Comparison of ENCODE assay signal across 1 cellular context in genomic region chr6:131640576-131640975, GRCh38.
TF ChIP-seq lines count a peak whose summit lies in the region.

No MANE protein-coding gene starts in this region.

TF ChIP-seq in K562, 482 proteins besides CTCF, POLR2A, EP300 and RAD21 (continued from another document and continues in another):
- TF ChIP-seq ZBTB12 (CRISPR knock-in tag; IDR thresholded peaks at IDR 0.05): no peak
- TF ChIP-seq MAFG (tag; conservative IDR thresholded peaks at IDR 0.05): peak; percentile 66
- TF ChIP-seq ARID2 (IDR thresholded peaks at IDR 0.05): no peak
- TF ChIP-seq MNT (conservative IDR thresholded peaks at IDR 0.05): peak in 1 of 2 experiments; percentile 31; a peak in 1 of 4 replicates
- TF ChIP-seq HMGN3 (IDR thresholded peaks at IDR 0.05; ENCODE audit: borderline replicate concordance, extremely low read depth, insufficient read length, low read depth, low read length): no peak
- TF ChIP-seq BCLAF1 (IDR thresholded peaks at IDR 0.05; ENCODE audit: borderline replicate concordance in 1 of 2, control insufficient read depth in 1 of 2, low read depth in 2 of 2, low read length in 1 of 2): no peak
- peak; percentile 65 for TF ChIP-seq SMARCE1 (IDR thresholded peaks at IDR 0.05)
- no peak for TF ChIP-seq GATAD2A (IDR thresholded peaks at IDR 0.05)
- TF ChIP-seq ZNF79 (CRISPR knock-in tag; IDR thresholded peaks at IDR 0.05; ENCODE audit: low read depth): no peak
- peak; percentile 51; the same call in 1 of the 2 replicates for TF ChIP-seq ZKSCAN8 (CRISPR knock-in tag; IDR thresholded peaks at IDR 0.05)
- TF ChIP-seq GABPB2 (CRISPR knock-in tag; conservative IDR thresholded peaks at IDR 0.05): no peak
- TF ChIP-seq NR2F6 (CRISPR knock-in tag; IDR thresholded peaks at IDR 0.05): no peak
- TF ChIP-seq ZNF431 (CRISPR knock-in tag; IDR thresholded peaks at IDR 0.05): no peak
- no peak for TF ChIP-seq NONO (IDR thresholded peaks at IDR 0.05; ENCODE audit: low read depth in 2 of 2, low read length in 1 of 2)
- no peak for TF ChIP-seq HNRNPL (IDR thresholded peaks at IDR 0.05; ENCODE audit: low read depth, low read length)
- no peak for TF ChIP-seq ZNF644 (tag; IDR thresholded peaks at IDR 0.05; ENCODE audit: low read depth)
- no peak for TF ChIP-seq TEAD2 (tag; IDR thresholded peaks at IDR 0.05)
- TF ChIP-seq SAP30 (IDR thresholded peaks at IDR 0.05; ENCODE audit: borderline replicate concordance, insufficient read depth, low read depth, low read length, poor library complexity, severe bottlenecking): no peak
- TF ChIP-seq ADNP (tag; IDR thresholded peaks at IDR 0.05): no peak; the same call in 1 of the 2 replicates
- TF ChIP-seq ZNF174 (CRISPR knock-in tag; IDR thresholded peaks at IDR 0.05): no peak
- 0 out of 2 replicates have a peak, but pooled peaks have one; percentile 39 for TF ChIP-seq RNF2 (IDR thresholded peaks at IDR 0.05)
- TF ChIP-seq HDAC1 (IDR thresholded peaks at IDR 0.05): peak in 1 of 2 experiments; percentile 32; a peak in 1 of 4 replicates
- no peak for TF ChIP-seq CREBBP (IDR thresholded peaks at IDR 0.05; ENCODE audit: low read depth, low read length)
- no peak for TF ChIP-seq GTF2A2 (tag; IDR thresholded peaks at IDR 0.05)
- TF ChIP-seq HMG20A (CRISPR knock-in tag; conservative IDR thresholded peaks at IDR 0.05): no peak
- no peak for TF ChIP-seq TAF1 (IDR thresholded peaks at IDR 0.05; ENCODE audit: control insufficient read depth, extremely low read depth, insufficient read depth, low read length, severe bottlenecking)
- TF ChIP-seq CREB3 (tag; conservative IDR thresholded peaks at IDR 0.05; ENCODE audit: low read depth): 0 out of 2 replicates have a peak, but pooled peaks have one; percentile 43
- TF ChIP-seq NR2C2 (CRISPR knock-in tag; IDR thresholded peaks at IDR 0.05): no peak
- TF ChIP-seq NR2C2 (tag; IDR thresholded peaks at IDR 0.05): 0 out of 2 replicates have a peak, but pooled peaks have one; percentile 22
- peak; percentile 60 for TF ChIP-seq PKNOX1 (IDR thresholded peaks at IDR 0.05)
- TF ChIP-seq KLF13 (tag; IDR thresholded peaks at IDR 0.05; ENCODE audit: borderline replicate concordance, low read depth): no peak
- no peak for TF ChIP-seq SAFB (IDR thresholded peaks at IDR 0.05; ENCODE audit: borderline replicate concordance, low read depth, low read length)
- no peak for TF ChIP-seq ZNF212 (CRISPR knock-in tag; IDR thresholded peaks at IDR 0.05)
- no peak for TF ChIP-seq SFPQ (IDR thresholded peaks at IDR 0.05; ENCODE audit: low read depth, low read length)
- TF ChIP-seq CXXC5 (CRISPR knock-in tag; IDR thresholded peaks at IDR 0.05): 0 out of 2 replicates have a peak, but pooled peaks have one; percentile 13
- TF ChIP-seq ZNF518B (CRISPR knock-in tag; IDR thresholded peaks at IDR 0.05): no peak
- TF ChIP-seq ZFPM2 (CRISPR knock-in tag; IDR thresholded peaks at IDR 0.05): no peak
- TF ChIP-seq ZNF134 (CRISPR knock-in tag; conservative IDR thresholded peaks at IDR 0.05): no peak
- TF ChIP-seq ARID1B (IDR thresholded peaks at IDR 0.05): peak; percentile 86
- TF ChIP-seq KDM5B (IDR thresholded peaks at IDR 0.05; ENCODE audit: insufficient replicate concordance, low read depth, low read length): no peak
- TF ChIP-seq TEAD1 (CRISPR knock-in tag; IDR thresholded peaks at IDR 0.05): peak in 1 of 2 experiments; percentile 19; a peak in 1 of 4 replicates
- TF ChIP-seq SMARCC2 (IDR thresholded peaks at IDR 0.05; ENCODE audit: low read depth): peak; percentile 76; the same call in 1 of the 2 replicates
- TF ChIP-seq TCFL5 (CRISPR knock-in tag; conservative IDR thresholded peaks at IDR 0.05): no peak
- TF ChIP-seq ZNF175 (CRISPR knock-in tag; IDR thresholded peaks at IDR 0.05; ENCODE audit: low read depth): no peak
- TF ChIP-seq EZH2 (IDR thresholded peaks at IDR 0.05; ENCODE audit: borderline replicate concordance, low read depth, low read length): no peak
- TF ChIP-seq ZBTB43 (CRISPR knock-in tag; IDR thresholded peaks at IDR 0.05): no peak
- no peak for TF ChIP-seq PURB (CRISPR knock-in tag; IDR thresholded peaks at IDR 0.05; ENCODE audit: low read depth)
- no peak for TF ChIP-seq HCFC1 (IDR thresholded peaks at IDR 0.05; ENCODE audit: low read depth, low read length)
- TF ChIP-seq TAL1 (IDR thresholded peaks at IDR 0.05): peak; percentile 73
- TF ChIP-seq ATF7 (IDR thresholded peaks at IDR 0.05): peak; percentile 65
- TF ChIP-seq SMARCB1 (IDR thresholded peaks at IDR 0.05; ENCODE audit: insufficient read length, low read depth): no peak
- peak; percentile 30; the same call in 1 of the 2 replicates for TF ChIP-seq NFIC (IDR thresholded peaks at IDR 0.05)
- TF ChIP-seq ZNF41 (CRISPR knock-in tag; conservative IDR thresholded peaks at IDR 0.05): no peak
- TF ChIP-seq ZNF408 (CRISPR knock-in tag; IDR thresholded peaks at IDR 0.05; ENCODE audit: low read depth): no peak
- no peak for TF ChIP-seq XRCC5 (IDR thresholded peaks at IDR 0.05; ENCODE audit: low read depth, low read length)
- TF ChIP-seq ZNF121 (CRISPR knock-in tag; conservative IDR thresholded peaks at IDR 0.05): no peak
- TF ChIP-seq CBFA2T2 (conservative IDR thresholded peaks at IDR 0.05): peak; percentile 74
- no peak for TF ChIP-seq ZFP36 (IDR thresholded peaks at IDR 0.05; ENCODE audit: low read depth, low read length, partially characterized antibody)
- TF ChIP-seq ZNF699 (CRISPR knock-in tag; IDR thresholded peaks at IDR 0.05; ENCODE audit: insufficient replicate concordance): no peak
- TF ChIP-seq DPF2 (IDR thresholded peaks at IDR 0.05): peak; percentile 88
- TF ChIP-seq TEAD4 (IDR thresholded peaks at IDR 0.05; ENCODE audit: low read length): peak; percentile 86
- TF ChIP-seq TEAD4 (CRISPR knock-in tag; IDR thresholded peaks at IDR 0.05; ENCODE audit: borderline replicate concordance): no peak
